Comparison of ENCODE assay signal across 19 cellular contexts in genomic region chr12:116174904-116175303, GRCh38.
"Had no signal": no experiment of that assay in that cellular context is flagged by ENCODE, and none has a peak within 500 bp of the region (broad histone marks: within the 10 kb centered on the region; RNA-seq: fewer than 3 reads in every experiment).

No MANE protein-coding gene starts in this region.

- H3K9me3 Mint-ChIP-seq: endodermal cell; naive thymus-derived CD8-positive, alpha-beta T cell; neural progenitor cell had no signal

- H3K36me3 ChIP-seq: neural progenitor cell, ovary, right atrium auricular region, transverse colon had no signal

- H3K4me3 Mint-ChIP-seq: endodermal cell; naive thymus-derived CD8-positive, alpha-beta T cell; neural progenitor cell had no signal

- H3K4me3 ChIP-seq: coronary artery, hepatocyte, neural progenitor cell, ovary, right atrium auricular region, testis, transverse colon had no signal

- H3K36me3 Mint-ChIP-seq: neural progenitor cell had no signal

- H3K4me1 ChIP-seq: testis had no signal

- H3K27ac ChIP-seq: coronary artery, hepatocyte, neural progenitor cell, ovary, right atrium auricular region, testis, transverse colon had no signal

- DNase-seq: effector CD4-positive, alpha-beta T cell; endodermal cell; erythroblast; foreskin melanocyte; head of caudate nucleus; kidney; left colon; naive thymus-derived CD8-positive, alpha-beta T cell; nucleus accumbens; ovary; small intestine; stimulated activated CD4-positive, alpha-beta T cell treated with anti-CD3 and anti-CD28 coated beads, Interleukin-2, amount 100 ng/mL, for 48 hours; stimulated activated naive CD8-positive, alpha-beta T cell treated with anti-CD3 and anti-CD28 coated beads, Interleukin-15, Interleukin-2, amounts not matched to agents 100 U/mL and 50 U/mL, for 24 hours; testis; transverse colon had no signal

- H3K9me3 ChIP-seq: ovary, right atrium auricular region, testis, transverse colon had no signal

- H3K27ac Mint-ChIP-seq: endodermal cell, neural progenitor cell had no signal

- H3K27me3 ChIP-seq: hepatocyte, neural progenitor cell, ovary, right atrium auricular region, testis, transverse colon had no signal

- ATAC-seq: left colon; naive thymus-derived CD8-positive, alpha-beta T cell; stimulated activated naive CD8-positive, alpha-beta T cell treated with anti-CD3 and anti-CD28 coated beads, Interleukin-15, Interleukin-2, amounts not matched to agents 100 U/mL and 50 U/mL, for 24 hours had no signal

- H3K27me3 Mint-ChIP-seq: naive thymus-derived CD8-positive, alpha-beta T cell had no signal
